In the genomic region with DNA sequence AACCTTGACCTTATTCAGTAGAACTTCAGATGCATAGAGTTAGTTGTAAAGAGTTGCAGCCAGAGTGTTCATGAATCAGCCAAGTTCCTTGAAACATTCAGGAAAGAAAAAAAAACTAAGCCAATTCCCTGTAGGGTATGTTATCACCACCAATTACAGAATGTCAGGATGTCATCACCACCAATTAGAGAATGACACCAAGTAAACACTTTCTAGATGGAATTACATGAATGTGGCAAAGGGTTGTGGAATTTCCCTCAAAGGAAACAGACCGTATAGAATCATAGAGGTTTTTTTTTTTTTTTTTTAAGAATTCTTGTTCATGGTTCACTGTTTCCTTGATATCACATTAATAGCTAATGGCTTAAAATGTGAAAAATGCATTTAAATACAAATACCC, we compare ENCODE assay signal across 1 cellular context.
TF ChIP-seq lines count a peak whose summit lies in the region.

No MANE protein-coding gene starts in this region.

TF ChIP-seq in HEK293, 187 proteins besides CTCF, POLR2A, EP300 and RAD21 (continued from another document and continues in another):
- TF ChIP-seq, protein P1, sequence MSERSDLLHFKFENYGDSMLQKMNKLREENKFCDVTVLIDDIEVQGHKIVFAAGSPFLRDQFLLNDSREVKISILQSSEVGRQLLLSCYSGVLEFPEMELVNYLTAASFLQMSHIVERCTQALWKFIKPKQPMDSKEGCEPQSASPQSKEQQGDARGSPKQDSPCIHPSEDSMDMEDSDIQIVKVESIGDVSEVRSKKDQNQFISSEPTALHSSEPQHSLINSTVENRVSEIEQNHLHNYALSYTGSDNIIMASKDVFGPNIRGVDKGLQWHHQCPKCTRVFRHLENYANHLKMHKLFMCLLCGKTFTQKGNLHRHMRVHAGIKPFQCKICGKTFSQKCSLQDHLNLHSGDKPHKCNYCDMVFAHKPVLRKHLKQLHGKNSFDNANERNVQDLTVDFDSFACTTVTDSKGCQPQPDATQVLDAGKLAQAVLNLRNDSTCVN (tag by site-specific recombination; optimal IDR thresholded peaks at IDR 0.05): no peak
- no peak for TF ChIP-seq ZNF785 (tag by site-specific recombination; IDR thresholded peaks at IDR 0.05)
- TF ChIP-seq, protein P2, sequence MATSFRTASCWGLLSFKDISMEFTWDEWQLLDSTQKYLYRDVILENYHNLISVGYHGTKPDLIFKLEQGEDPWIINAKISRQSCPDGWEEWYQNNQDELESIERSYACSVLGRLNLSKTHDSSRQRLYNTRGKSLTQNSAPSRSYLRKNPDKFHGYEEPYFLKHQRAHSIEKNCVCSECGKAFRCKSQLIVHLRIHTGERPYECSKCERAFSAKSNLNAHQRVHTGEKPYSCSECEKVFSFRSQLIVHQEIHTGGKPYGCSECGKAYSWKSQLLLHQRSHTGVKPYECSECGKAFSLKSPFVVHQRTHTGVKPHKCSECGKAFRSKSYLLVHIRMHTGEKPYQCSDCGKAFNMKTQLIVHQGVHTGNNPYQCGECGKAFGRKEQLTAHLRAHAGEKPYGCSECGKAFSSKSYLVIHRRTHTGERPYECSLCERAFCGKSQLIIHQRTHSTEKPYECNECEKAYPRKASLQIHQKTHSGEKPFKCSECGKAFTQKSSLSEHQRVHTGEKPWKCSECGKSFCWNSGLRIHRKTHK (tag by site-specific recombination; IDR thresholded peaks at IDR 0.05): no peak
- TF ChIP-seq HOXC10 (CRISPR knock-in tag; IDR thresholded peaks at IDR 0.05): no peak
- TF ChIP-seq, protein P3, sequence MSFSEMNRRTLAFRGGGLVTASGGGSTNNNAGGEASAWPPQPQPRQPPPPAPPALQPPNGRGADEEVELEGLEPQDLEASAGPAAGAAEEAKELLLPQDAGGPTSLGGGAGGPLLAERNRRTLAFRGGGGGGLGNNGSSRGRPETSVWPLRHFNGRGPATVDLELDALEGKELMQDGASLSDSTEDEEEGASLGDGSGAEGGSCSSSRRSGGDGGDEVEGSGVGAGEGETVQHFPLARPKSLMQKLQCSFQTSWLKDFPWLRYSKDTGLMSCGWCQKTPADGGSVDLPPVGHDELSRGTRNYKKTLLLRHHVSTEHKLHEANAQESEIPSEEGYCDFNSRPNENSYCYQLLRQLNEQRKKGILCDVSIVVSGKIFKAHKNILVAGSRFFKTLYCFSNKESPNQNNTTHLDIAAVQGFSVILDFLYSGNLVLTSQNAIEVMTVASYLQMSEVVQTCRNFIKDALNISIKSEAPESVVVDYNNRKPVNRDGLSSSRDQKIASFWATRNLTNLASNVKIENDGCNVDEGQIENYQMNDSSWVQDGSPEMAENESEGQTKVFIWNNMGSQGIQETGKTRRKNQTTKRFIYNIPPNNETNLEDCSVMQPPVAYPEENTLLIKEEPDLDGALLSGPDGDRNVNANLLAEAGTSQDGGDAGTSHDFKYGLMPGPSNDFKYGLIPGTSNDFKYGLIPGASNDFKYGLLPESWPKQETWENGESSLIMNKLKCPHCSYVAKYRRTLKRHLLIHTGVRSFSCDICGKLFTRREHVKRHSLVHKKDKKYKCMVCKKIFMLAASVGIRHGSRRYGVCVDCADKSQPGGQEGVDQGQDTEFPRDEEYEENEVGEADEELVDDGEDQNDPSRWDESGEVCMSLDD (tag by site-specific recombination; IDR thresholded peaks at IDR 0.05): no peak
- TF ChIP-seq ZNF266 (tag by site-specific recombination; IDR thresholded peaks at IDR 0.05; ENCODE audit: low read depth): no peak
- TF ChIP-seq ZNF76 (tag by site-specific recombination; IDR thresholded peaks at IDR 0.05; ENCODE audit: borderline replicate concordance, low read depth): 0 out of 2 replicates have a peak, but pooled peaks have one; percentile 46
- TF ChIP-seq ZNF394 (tag by site-specific recombination; IDR thresholded peaks at IDR 0.05; ENCODE audit: borderline replicate concordance): peak; percentile 61; the same call in 1 of the 2 replicates
- no peak for TF ChIP-seq ZXDB (tag by site-specific recombination; IDR thresholded peaks at IDR 0.05)
- TF ChIP-seq, protein P4, sequence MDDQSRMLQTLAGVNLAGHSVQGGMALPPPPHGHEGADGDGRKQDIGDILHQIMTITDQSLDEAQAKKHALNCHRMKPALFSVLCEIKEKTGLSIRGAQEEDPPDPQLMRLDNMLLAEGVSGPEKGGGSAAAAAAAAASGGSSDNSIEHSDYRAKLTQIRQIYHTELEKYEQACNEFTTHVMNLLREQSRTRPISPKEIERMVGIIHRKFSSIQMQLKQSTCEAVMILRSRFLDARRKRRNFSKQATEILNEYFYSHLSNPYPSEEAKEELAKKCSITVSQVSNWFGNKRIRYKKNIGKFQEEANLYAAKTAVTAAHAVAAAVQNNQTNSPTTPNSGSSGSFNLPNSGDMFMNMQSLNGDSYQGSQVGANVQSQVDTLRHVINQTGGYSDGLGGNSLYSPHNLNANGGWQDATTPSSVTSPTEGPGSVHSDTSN (CRISPR knock-in tag; IDR thresholded peaks at IDR 0.05): no peak
- TF ChIP-seq, protein P5, sequence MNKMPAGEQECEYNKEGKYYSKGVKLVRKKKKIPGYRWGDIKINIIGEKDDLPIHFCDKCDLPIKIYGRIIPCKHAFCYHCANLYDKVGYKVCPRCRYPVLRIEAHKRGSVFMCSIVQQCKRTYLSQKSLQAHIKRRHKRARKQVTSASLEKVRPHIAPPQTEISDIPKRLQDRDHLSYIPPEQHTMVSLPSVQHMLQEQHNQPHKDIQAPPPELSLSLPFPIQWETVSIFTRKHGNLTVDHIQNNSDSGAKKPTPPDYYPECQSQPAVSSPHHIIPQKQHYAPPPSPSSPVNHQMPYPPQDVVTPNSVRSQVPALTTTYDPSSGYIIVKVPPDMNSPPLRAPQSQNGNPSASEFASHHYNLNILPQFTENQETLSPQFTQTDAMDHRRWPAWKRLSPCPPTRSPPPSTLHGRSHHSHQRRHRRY (tag by site-specific recombination; IDR thresholded peaks at IDR 0.05): no peak
- TF ChIP-seq, protein P6, sequence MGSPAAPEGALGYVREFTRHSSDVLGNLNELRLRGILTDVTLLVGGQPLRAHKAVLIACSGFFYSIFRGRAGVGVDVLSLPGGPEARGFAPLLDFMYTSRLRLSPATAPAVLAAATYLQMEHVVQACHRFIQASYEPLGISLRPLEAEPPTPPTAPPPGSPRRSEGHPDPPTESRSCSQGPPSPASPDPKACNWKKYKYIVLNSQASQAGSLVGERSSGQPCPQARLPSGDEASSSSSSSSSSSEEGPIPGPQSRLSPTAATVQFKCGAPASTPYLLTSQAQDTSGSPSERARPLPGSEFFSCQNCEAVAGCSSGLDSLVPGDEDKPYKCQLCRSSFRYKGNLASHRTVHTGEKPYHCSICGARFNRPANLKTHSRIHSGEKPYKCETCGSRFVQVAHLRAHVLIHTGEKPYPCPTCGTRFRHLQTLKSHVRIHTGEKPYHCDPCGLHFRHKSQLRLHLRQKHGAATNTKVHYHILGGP (tag by site-specific recombination; IDR thresholded peaks at IDR 0.05): peak; percentile 85
- TF ChIP-seq GLI2 (tag by site-specific recombination; IDR thresholded peaks at IDR 0.05; ENCODE audit: borderline replicate concordance, low read depth): peak; percentile 69; the same call in 1 of the 2 replicates
- TF ChIP-seq, protein P7, sequence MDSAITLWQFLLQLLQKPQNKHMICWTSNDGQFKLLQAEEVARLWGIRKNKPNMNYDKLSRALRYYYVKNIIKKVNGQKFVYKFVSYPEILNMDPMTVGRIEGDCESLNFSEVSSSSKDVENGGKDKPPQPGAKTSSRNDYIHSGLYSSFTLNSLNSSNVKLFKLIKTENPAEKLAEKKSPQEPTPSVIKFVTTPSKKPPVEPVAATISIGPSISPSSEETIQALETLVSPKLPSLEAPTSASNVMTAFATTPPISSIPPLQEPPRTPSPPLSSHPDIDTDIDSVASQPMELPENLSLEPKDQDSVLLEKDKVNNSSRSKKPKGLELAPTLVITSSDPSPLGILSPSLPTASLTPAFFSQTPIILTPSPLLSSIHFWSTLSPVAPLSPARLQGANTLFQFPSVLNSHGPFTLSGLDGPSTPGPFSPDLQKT (IDR thresholded peaks at IDR 0.05; ENCODE audit: borderline replicate concordance, low read depth, low read length): no peak
- no peak for TF ChIP-seq ZBTB20 (tag by site-specific recombination; IDR thresholded peaks at IDR 0.05)
- TF ChIP-seq ZNF596 (tag by site-specific recombination; IDR thresholded peaks at IDR 0.05): no peak
- no peak for TF ChIP-seq ZNF544 (tag by site-specific recombination; IDR thresholded peaks at IDR 0.05)
- peak; percentile 65; the same call in 1 of the 2 replicates for TF ChIP-seq ZNF501 (tag by site-specific recombination; IDR thresholded peaks at IDR 0.05)
- no peak for TF ChIP-seq ZNF112 (tag by site-specific recombination; IDR thresholded peaks at IDR 0.05)
- TF ChIP-seq ZNF555 (tag by site-specific recombination; conservative IDR thresholded peaks at IDR 0.05): no peak
- TF ChIP-seq ZNF670 (tag by site-specific recombination; IDR thresholded peaks at IDR 0.05; ENCODE audit: low read depth): no peak
- TF ChIP-seq ZNF610 (tag by site-specific recombination; IDR thresholded peaks at IDR 0.05; ENCODE audit: borderline replicate concordance): no peak
- TF ChIP-seq TCF7L2 (IDR thresholded peaks at IDR 0.05; ENCODE audit: borderline replicate concordance, low read depth, low read length): no peak
- no peak for TF ChIP-seq SCRT2 (tag by site-specific recombination; IDR thresholded peaks at IDR 0.05)
- TF ChIP-seq ZNF16 (tag by site-specific recombination; IDR thresholded peaks at IDR 0.05; ENCODE audit: low read depth): no peak
- TF ChIP-seq, protein P8, sequence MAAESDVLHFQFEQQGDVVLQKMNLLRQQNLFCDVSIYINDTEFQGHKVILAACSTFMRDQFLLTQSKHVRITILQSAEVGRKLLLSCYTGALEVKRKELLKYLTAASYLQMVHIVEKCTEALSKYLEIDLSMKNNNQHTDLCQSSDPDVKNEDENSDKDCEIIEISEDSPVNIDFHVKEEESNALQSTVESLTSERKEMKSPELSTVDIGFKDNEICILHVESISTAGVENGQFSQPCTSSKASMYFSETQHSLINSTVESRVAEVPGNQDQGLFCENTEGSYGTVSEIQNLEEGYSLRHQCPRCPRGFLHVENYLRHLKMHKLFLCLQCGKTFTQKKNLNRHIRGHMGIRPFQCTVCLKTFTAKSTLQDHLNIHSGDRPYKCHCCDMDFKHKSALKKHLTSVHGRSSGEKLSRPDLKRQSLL (tag by site-specific recombination; IDR thresholded peaks at IDR 0.05): no peak
- TF ChIP-seq, protein P9, sequence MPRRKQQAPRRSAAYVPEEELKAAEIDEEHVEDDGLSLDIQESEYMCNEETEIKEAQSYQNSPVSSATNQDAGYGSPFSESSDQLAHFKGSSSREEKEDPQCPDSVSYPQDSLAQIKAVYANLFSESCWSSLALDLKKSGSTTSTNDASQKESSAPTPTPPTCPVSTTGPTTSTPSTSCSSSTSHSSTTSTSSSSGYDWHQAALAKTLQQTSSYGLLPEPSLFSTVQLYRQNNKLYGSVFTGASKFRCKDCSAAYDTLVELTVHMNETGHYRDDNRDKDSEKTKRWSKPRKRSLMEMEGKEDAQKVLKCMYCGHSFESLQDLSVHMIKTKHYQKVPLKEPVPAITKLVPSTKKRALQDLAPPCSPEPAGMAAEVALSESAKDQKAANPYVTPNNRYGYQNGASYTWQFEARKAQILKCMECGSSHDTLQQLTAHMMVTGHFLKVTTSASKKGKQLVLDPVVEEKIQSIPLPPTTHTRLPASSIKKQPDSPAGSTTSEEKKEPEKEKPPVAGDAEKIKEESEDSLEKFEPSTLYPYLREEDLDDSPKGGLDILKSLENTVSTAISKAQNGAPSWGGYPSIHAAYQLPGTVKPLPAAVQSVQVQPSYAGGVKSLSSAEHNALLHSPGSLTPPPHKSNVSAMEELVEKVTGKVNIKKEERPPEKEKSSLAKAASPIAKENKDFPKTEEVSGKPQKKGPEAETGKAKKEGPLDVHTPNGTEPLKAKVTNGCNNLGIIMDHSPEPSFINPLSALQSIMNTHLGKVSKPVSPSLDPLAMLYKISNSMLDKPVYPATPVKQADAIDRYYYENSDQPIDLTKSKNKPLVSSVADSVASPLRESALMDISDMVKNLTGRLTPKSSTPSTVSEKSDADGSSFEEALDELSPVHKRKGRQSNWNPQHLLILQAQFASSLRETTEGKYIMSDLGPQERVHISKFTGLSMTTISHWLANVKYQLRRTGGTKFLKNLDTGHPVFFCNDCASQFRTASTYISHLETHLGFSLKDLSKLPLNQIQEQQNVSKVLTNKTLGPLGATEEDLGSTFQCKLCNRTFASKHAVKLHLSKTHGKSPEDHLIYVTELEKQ (tag by site-specific recombination; IDR thresholded peaks at IDR 0.05; ENCODE audit: borderline replicate concordance): peak; percentile 92
- TF ChIP-seq ZNF658 (tag by site-specific recombination; IDR thresholded peaks at IDR 0.05): no peak
- TF ChIP-seq, protein P10, sequence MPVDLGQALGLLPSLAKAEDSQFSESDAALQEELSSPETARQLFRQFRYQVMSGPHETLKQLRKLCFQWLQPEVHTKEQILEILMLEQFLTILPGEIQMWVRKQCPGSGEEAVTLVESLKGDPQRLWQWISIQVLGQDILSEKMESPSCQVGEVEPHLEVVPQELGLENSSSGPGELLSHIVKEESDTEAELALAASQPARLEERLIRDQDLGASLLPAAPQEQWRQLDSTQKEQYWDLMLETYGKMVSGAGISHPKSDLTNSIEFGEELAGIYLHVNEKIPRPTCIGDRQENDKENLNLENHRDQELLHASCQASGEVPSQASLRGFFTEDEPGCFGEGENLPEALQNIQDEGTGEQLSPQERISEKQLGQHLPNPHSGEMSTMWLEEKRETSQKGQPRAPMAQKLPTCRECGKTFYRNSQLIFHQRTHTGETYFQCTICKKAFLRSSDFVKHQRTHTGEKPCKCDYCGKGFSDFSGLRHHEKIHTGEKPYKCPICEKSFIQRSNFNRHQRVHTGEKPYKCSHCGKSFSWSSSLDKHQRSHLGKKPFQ (tag by site-specific recombination; IDR thresholded peaks at IDR 0.05): no peak
- no peak for TF ChIP-seq ZNF416 (tag by site-specific recombination; IDR thresholded peaks at IDR 0.05)
- TF ChIP-seq ZNF341 (tag by site-specific recombination; IDR thresholded peaks at IDR 0.05; ENCODE audit: low read depth): no peak
- no peak for TF ChIP-seq ZNF777 (tag by site-specific recombination; IDR thresholded peaks at IDR 0.05; ENCODE audit: borderline replicate concordance)
- peak; percentile 95 for TF ChIP-seq ZEB2 (tag by site-specific recombination; IDR thresholded peaks at IDR 0.05)
- TF ChIP-seq ZNF707 (tag by site-specific recombination; IDR thresholded peaks at IDR 0.05): no peak
- TF ChIP-seq, protein P11, sequence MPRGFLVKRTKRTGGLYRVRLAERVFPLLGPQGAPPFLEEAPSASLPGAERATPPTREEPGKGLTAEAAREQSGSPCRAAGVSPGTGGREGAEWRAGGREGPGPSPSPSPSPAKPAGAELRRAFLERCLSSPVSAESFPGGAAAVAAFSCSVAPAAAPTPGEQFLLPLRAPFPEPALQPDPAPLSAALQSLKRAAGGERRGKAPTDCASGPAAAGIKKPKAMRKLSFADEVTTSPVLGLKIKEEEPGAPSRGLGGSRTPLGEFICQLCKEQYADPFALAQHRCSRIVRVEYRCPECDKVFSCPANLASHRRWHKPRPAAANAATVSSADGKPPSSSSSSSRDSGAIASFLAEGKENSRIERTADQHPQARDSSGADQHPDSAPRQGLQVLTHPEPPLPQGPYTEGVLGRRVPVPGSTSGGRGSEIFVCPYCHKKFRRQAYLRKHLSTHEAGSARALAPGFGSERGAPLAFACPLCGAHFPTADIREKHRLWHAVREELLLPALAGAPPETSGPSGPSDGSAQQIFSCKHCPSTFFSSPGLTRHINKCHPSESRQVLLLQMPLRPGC (tag by site-specific recombination; IDR thresholded peaks at IDR 0.05): peak; percentile 99
- no peak for TF ChIP-seq ZNF624 (tag by site-specific recombination; IDR thresholded peaks at IDR 0.05)
- no peak for TF ChIP-seq ZFP3 (tag by site-specific recombination; IDR thresholded peaks at IDR 0.05; ENCODE audit: low read depth)
- peak; percentile 73 for TF ChIP-seq ZNF366 (tag by site-specific recombination; conservative IDR thresholded peaks at IDR 0.05)
- no peak for TF ChIP-seq ZNF548 (tag by site-specific recombination; IDR thresholded peaks at IDR 0.05)
